Comparison of ENCODE assay signal across 1 cellular context in genomic region chr3:2205692-2206091, GRCh38.
TF ChIP-seq lines count a peak whose summit lies in the region.

No MANE protein-coding gene starts in this region.

TF ChIP-seq in HepG2, 621 proteins besides CTCF, POLR2A, EP300 and RAD21 (continued from another document):
- TF ChIP-seq MAFF (IDR thresholded peaks at IDR 0.05; ENCODE audit: low read depth, low read length), result peak; percentile 87
- TF ChIP-seq ZNF776 (CRISPR knock-in tag; IDR thresholded peaks at IDR 0.05), result no peak
TF ChIP-seq in HepG2: peak in this region for 2.
